Comparison of ENCODE assay signal across 1 cellular context in genomic region chr21:46229133-46229922, GRCh38.
TF ChIP-seq lines count a peak whose summit lies in the region.

No MANE protein-coding gene starts in this region.

TF ChIP-seq in GM12878, 131 proteins besides CTCF, POLR2A, EP300 and RAD21 (continued from another document and continues in another):
- TF ChIP-seq REST (IDR thresholded peaks at IDR 0.05; ENCODE audit: low read depth, low read length) (no peak), NFIC (IDR thresholded peaks at IDR 0.05; ENCODE audit: low read depth, low read length) (no peak), YBX1 (IDR thresholded peaks at IDR 0.05) (no peak), IKZF2 (IDR thresholded peaks at IDR 0.05) (no peak), MEF2B (IDR thresholded peaks at IDR 0.05; ENCODE audit: partially characterized antibody, poor library complexity, severe bottlenecking) (peak; percentile 35), ZBTB11 (CRISPR knock-in tag; IDR thresholded peaks at IDR 0.05) (no peak), SREBF1 (IDR thresholded peaks at IDR 0.05; ENCODE audit: low read length) (no peak), SUZ12 (IDR thresholded peaks at IDR 0.05; ENCODE audit: unreplicated experiment) (no peak), SMAD5 (IDR thresholded peaks at IDR 0.05; ENCODE audit: low read depth) (0 out of 2 replicates have a peak, but pooled peaks have one; percentile 9), ZNF24 (IDR thresholded peaks at IDR 0.05) (no peak), ATF3 (IDR thresholded peaks at IDR 0.05; ENCODE audit: borderline replicate concordance, extremely low read depth, low read depth, low read length) (no peak), FOXK2 (IDR thresholded peaks at IDR 0.05) (no peak), TARDBP (IDR thresholded peaks at IDR 0.05; ENCODE audit: borderline replicate concordance) (no peak), CEBPB (IDR thresholded peaks at IDR 0.05; ENCODE audit: borderline replicate concordance in 1 of 2, low read depth in 2 of 2, low read length in 2 of 2) (no peak), CHD2 (IDR thresholded peaks at IDR 0.05; ENCODE audit: borderline replicate concordance, low read depth, low read length) (peak; percentile 11), ZZZ3 (IDR thresholded peaks at IDR 0.05; ENCODE audit: control insufficient read depth, insufficient read length, low read depth) (no peak), NBN (IDR thresholded peaks at IDR 0.05) (no peak), ZNF622 (IDR thresholded peaks at IDR 0.05) (no peak), POU2F2 (IDR thresholded peaks at IDR 0.05; ENCODE audit: borderline replicate concordance, low read depth, low read length) (no peak), TCF3 (IDR thresholded peaks at IDR 0.05; ENCODE audit: borderline replicate concordance, insufficient read depth, low read depth, low read length) (no peak), LARP7 (IDR thresholded peaks at IDR 0.05) (no peak), STAT1 (conservative IDR thresholded peaks at IDR 0.05) (no peak), SP1 (IDR thresholded peaks at IDR 0.05; ENCODE audit: low read depth, low read length) (no peak), SKIL (IDR thresholded peaks at IDR 0.05; ENCODE audit: low read depth, poor library complexity, severe bottlenecking) (no peak), CUX1 (IDR thresholded peaks at IDR 0.05; ENCODE audit: insufficient replicate concordance, low read depth, low read length) (no peak), CBFB (IDR thresholded peaks at IDR 0.05; ENCODE audit: low read depth) (no peak), MAX (IDR thresholded peaks at IDR 0.05; ENCODE audit: low read depth, low read length) (peak; percentile 37), ETV6 (conservative IDR thresholded peaks at IDR 0.05 in 1 of 2, IDR thresholded peaks at IDR 0.05 in 1 of 2; ENCODE audit: borderline replicate concordance in 1 of 2, low read depth in 1 of 2) (no peak), ATF2 (IDR thresholded peaks at IDR 0.05; ENCODE audit: low read length) (no peak), CREM (IDR thresholded peaks at IDR 0.05; ENCODE audit: low read depth) (no peak), ZNF384 (IDR thresholded peaks at IDR 0.05; ENCODE audit: borderline replicate concordance, low read depth, low read length) (no peak), MTA3 (IDR thresholded peaks at IDR 0.05; ENCODE audit: borderline replicate concordance, low read length) (no peak), NRF1 (conservative IDR thresholded peaks at IDR 0.05; ENCODE audit: low read depth, low read length) (no peak), SMAD1 (IDR thresholded peaks at IDR 0.05; ENCODE audit: low read depth, partially characterized antibody) (no peak), SUPT20H (IDR thresholded peaks at IDR 0.05; ENCODE audit: borderline replicate concordance, control insufficient read depth, low read depth, low read length) (no peak), MXI1 (IDR thresholded peaks at IDR 0.05; ENCODE audit: low read depth, low read length) (0 out of 2 replicates have a peak, but pooled peaks have one; percentile 43), BCL11A (IDR thresholded peaks at IDR 0.05; ENCODE audit: low read depth, low read length) (no peak), RELA (IDR thresholded peaks at IDR 0.05; ENCODE audit: borderline replicate concordance, partially characterized antibody) (no peak), MLLT1 (IDR thresholded peaks at IDR 0.05) (no peak), SREBF2 (IDR thresholded peaks at IDR 0.05; ENCODE audit: low read length) (no peak), SRF (IDR thresholded peaks at IDR 0.05; ENCODE audit: low read depth in 2 of 2, low read length in 2 of 2) (no peak), IKZF1 (conservative IDR thresholded peaks at IDR 0.05) (no peak), IRF5 (IDR thresholded peaks at IDR 0.05; ENCODE audit: borderline replicate concordance) (no peak), EZH2 (IDR thresholded peaks at IDR 0.05; ENCODE audit: borderline replicate concordance, control insufficient read depth, low read depth, low read length) (no peak)
